8 cellular contexts compared by ENCODE assay signal in the genomic region with DNA sequence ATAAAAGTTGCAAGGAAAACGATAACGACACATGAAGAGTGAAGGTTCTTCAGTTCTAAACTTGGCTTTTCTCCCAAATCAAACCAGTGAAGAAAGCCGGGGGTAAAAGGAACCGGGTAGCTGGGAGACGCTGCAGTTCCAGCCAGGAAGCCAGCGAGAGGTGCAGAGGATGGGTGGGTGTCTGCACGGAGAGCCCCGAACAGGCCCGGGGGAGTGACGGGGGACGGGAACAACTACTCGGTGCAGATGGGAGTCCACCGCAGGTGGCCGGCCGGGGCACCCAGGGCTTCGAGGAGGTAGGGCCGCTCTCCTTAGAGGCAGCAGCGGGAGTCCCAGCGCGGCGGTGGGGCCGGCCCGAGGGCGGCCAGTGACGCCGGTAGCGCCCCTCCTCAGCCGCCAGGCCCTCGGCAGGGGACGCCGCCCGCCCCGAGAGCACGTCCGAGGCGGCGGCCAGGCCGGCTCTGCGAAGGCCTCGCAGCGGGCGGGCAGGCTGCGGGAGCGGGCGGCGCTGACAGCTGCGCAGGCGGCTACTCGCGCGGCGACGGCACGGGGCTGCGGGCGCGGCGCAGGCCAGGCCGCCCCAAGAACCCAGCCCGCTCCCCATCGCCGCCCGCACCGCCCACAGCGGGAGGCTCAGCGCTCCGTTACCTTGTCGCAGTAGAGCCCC. TPM values are rescaled to one million over a fixed set of nuclear protein-coding genes. Genes with fewer than 3 reads are reported as not detected.
DNase-seq lines count a peak whose midpoint lies in the region; ATAC-seq and TF ChIP-seq lines count a peak whose summit lies in the region.

No MANE protein-coding gene starts in this region.

- peaks cover 37% of the 10 kb centered on the region for H3K4me1 ChIP-seq in MM.1S (ENCODE audit: low read length)
- peaks cover 42 to 55% (median 54%) of the 10 kb centered on the region in 4 donors for H3K4me1 ChIP-seq in esophagus muscularis mucosa
- peaks cover 4% of the 10 kb centered on the region for H3K4me1 ChIP-seq in stomach smooth muscle (ENCODE audit: control insufficient read depth, insufficient read depth, low read length)

- peaks cover 26% of the 10 kb centered on the region for H3K36me3 Mint-ChIP-seq in activated CD8-positive, alpha-beta T cell treated with anti-CD3 and anti-CD28 coated beads, Interleukin-2, amount 10 ng/mL, durations not matched to agents 7 days and 5 days (ENCODE audit: low read depth)
- no peaks in the 10 kb centered on the region for H3K36me3 Mint-ChIP-seq in naive B cell

- H3K4me1 Mint-ChIP-seq in activated CD8-positive, alpha-beta T cell treated with anti-CD3 and anti-CD28 coated beads, Interleukin-2, amount 10 ng/mL, durations not matched to agents 7 days and 5 days (ENCODE audit: low read depth): peaks cover 48% of the 10 kb centered on the region
- H3K4me1 Mint-ChIP-seq in naive B cell: peaks cover 30 to 51% (median 41%) of the 10 kb centered on the region in 3 donors

- TF ChIP-seq CTCF in MM.1S (IDR thresholded peaks at IDR 0.05; ENCODE audit: low read length) (no peak), esophagus muscularis mucosa (IDR thresholded peaks at IDR 0.05) (no peak)

- peak; percentile 69 for ATAC-seq in activated CD8-positive, alpha-beta T cell treated with anti-CD3 and anti-CD28 coated beads, Interleukin-2, amount 10 ng/mL, durations not matched to agents 7 days and 5 days
- peak; percentile 65 to 67 for ATAC-seq in naive B cell (ENCODE audit: low read depth in 2 of 2)

- no peak for TF ChIP-seq POLR2A in esophagus muscularis mucosa (IDR thresholded peaks at IDR 0.05; ENCODE audit: low read depth)

- H3K79me2 ChIP-seq in MM.1S (ENCODE audit: low read length): peaks cover 50% of the 10 kb centered on the region

- no peaks in the 10 kb centered on the region for H3K36me3 ChIP-seq in MM.1S (replicated peaks; ENCODE audit: insufficient read depth, low read length)
- no peaks in the 10 kb centered on the region for H3K36me3 ChIP-seq in esophagus muscularis mucosa
- no peaks in the 10 kb centered on the region for H3K36me3 ChIP-seq in stomach smooth muscle (ENCODE audit: control insufficient read depth in 2 of 2, insufficient read depth in 2 of 2, low read length in 2 of 2)

- H3K9me3 ChIP-seq in MM.1S (replicated peaks; ENCODE audit: insufficient read depth, low read length): no peaks in the 10 kb centered on the region
- no peaks in the 10 kb centered on the region for H3K9me3 ChIP-seq in esophagus muscularis mucosa
- H3K9me3 ChIP-seq in stomach smooth muscle (ENCODE audit: control insufficient read depth in 2 of 2, low read length in 2 of 2): no peaks in the 10 kb centered on the region

- no peaks in the 10 kb centered on the region for H3K27me3 Mint-ChIP-seq in activated CD8-positive, alpha-beta T cell treated with anti-CD3 and anti-CD28 coated beads, Interleukin-2, amount 10 ng/mL, durations not matched to agents 7 days and 5 days (ENCODE audit: low read depth)
- H3K27me3 Mint-ChIP-seq in naive B cell: no peaks in the 10 kb centered on the region

- H3K27ac Mint-ChIP-seq in activated CD8-positive, alpha-beta T cell treated with anti-CD3 and anti-CD28 coated beads, Interleukin-2, amount 10 ng/mL, durations not matched to agents 7 days and 5 days: peak overlapping the region; percentile 95
- peak overlapping the region; percentile 84 to 98 (median 97) for H3K27ac Mint-ChIP-seq in naive B cell

- DNase-seq in DMS 273 (lab: John Stamatoyannopoulos, UW; ENCODE audit: unreplicated experiment): peak; percentile 80
- no peak for DNase-seq in DMS 273 treated with DMSO at 0.1 percent for 48 hours (lab: John Stamatoyannopoulos, UW)
- peak; percentile 36 for DNase-seq in HEK293T (ENCODE audit: extremely low spot score)
- peak; percentile 15 for DNase-seq in MM.1S
- DNase-seq in activated CD8-positive, alpha-beta T cell treated with anti-CD3 and anti-CD28 coated beads, Interleukin-2, amount 10 ng/mL, durations not matched to agents 7 days and 5 days: peak; percentile 58
- DNase-seq in esophagus muscularis mucosa (ENCODE audit: extremely low spot score): no peak
- DNase-seq in naive B cell: no peak

- peak overlapping the region; percentile 47 for H2AFZ ChIP-seq in MM.1S (ENCODE audit: low read length)

- no peaks in the 10 kb centered on the region for H3K27me3 ChIP-seq in MM.1S (replicated peaks; ENCODE audit: insufficient read depth, low read length)
- H3K27me3 ChIP-seq in esophagus muscularis mucosa: no peaks in the 10 kb centered on the region
- H3K27me3 ChIP-seq in stomach smooth muscle (ENCODE audit: control insufficient read depth in 1 of 2, insufficient read depth in 2 of 2, low read length in 2 of 2): no peaks in the 10 kb centered on the region

- no peaks in the 10 kb centered on the region for H3K9me2 ChIP-seq in MM.1S (replicated peaks; ENCODE audit: insufficient read depth, low read length)

- H4K20me1 ChIP-seq in MM.1S (ENCODE audit: insufficient read depth, low read length): no peaks in the 10 kb centered on the region

- intact Hi-C loops in esophagus muscularis mucosa (cut with DNase I): loop anchor here (10.0 kb wide), 1 partner anchor 650 kb away; the partner anchor contains the start of gene CPEB2

- H3K4me3 Mint-ChIP-seq in activated CD8-positive, alpha-beta T cell treated with anti-CD3 and anti-CD28 coated beads, Interleukin-2, amount 10 ng/mL, durations not matched to agents 7 days and 5 days: peak overlapping the region; percentile 96
- peak overlapping the region; percentile 96 to 99 (median 98) for H3K4me3 Mint-ChIP-seq in naive B cell

- WGBS in esophagus muscularis mucosa: 0% methylated on average over 12 of the region's 68 CpGs

- peak overlapping the region; percentile 98 for H3K4me2 ChIP-seq in MM.1S (ENCODE audit: low read depth, low read length)

- H3K9me3 Mint-ChIP-seq in activated CD8-positive, alpha-beta T cell treated with anti-CD3 and anti-CD28 coated beads, Interleukin-2, amount 10 ng/mL, durations not matched to agents 7 days and 5 days (ENCODE audit: insufficient read depth): no peaks in the 10 kb centered on the region
- no peaks in the 10 kb centered on the region for H3K9me3 Mint-ChIP-seq in naive B cell

- CTCF ChIA-PET in HEK293T (lab: Yijun Ruan, JAX): interaction anchor here (1.1 kb wide), 1 partner anchor 453 kb away, joined by 3 read pairs; no protein-coding TSS in a partner anchor
- CTCF ChIA-PET in activated CD8-positive, alpha-beta T cell treated with anti-CD3 and anti-CD28 coated beads, Interleukin-2, amount 10 ng/mL, durations not matched to agents 7 days and 5 days (lab: Charles Lee): interaction anchor here (1.0 to 2.5 kb wide), 4 partner anchors 11 to 259 kb away, joined by 3 to 9 read pairs (median 4); partner anchors contain the start of gene FAM200B

- H3K4me3 ChIP-seq in MM.1S (ENCODE audit: low read length) (peak overlapping the region; percentile 86), esophagus muscularis mucosa (peak overlapping the region; percentile 77 to 89 (median 88)), stomach smooth muscle (ENCODE audit: low read length in 2 of 2) (peak overlapping the region; percentile 84 to 86)

- POLR2A ChIA-PET in HEK293T (lab: Yijun Ruan, JAX): interaction anchor here (0.7 to 5.1 kb wide), 5 partner anchors 10 to 184 kb away, joined by 3 to 36 read pairs (median 3); partner anchors contain the start of gene FAM200B
- POLR2A ChIA-PET in activated CD8-positive, alpha-beta T cell treated with anti-CD3 and anti-CD28 coated beads, Interleukin-2, amount 10 ng/mL, durations not matched to agents 7 days and 5 days (lab: Charles Lee): interaction anchor here (0.7 to 1.6 kb wide), 10 partner anchors 12 to 558 kb away, joined by 3 to 13 read pairs (median 4); partner anchors contain the start of gene FAM200B

- H3K27ac ChIP-seq in MM.1S (ENCODE audit: low read length): peak overlapping the region; percentile 68; the same call in 1 of the 2 replicates
- peak overlapping the region; percentile 95 to 99 (median 98) for H3K27ac ChIP-seq in esophagus muscularis mucosa (replicated peaks in 1 of 4)
- peak overlapping the region; percentile 78 for H3K27ac ChIP-seq in stomach smooth muscle (ENCODE audit: low read length)

- no peak for TF ChIP-seq EP300 in esophagus muscularis mucosa (IDR thresholded peaks at IDR 0.05)

- H3K9ac ChIP-seq in MM.1S (ENCODE audit: low read length) (peak overlapping the region; percentile 75), stomach smooth muscle (ENCODE audit: low read length in 2 of 2) (peak overlapping the region; percentile 80 to 87)

- peaks cover 32% of the 10 kb centered on the region for H3F3A ChIP-seq in MM.1S (ENCODE audit: insufficient read depth, low read length)

TF ChIP-seq in HEK293T, 16 proteins besides CTCF, POLR2A, EP300 and RAD21:
- TF ChIP-seq NFRKB (IDR thresholded peaks at IDR 0.05) (no peak), ARNT (IDR thresholded peaks at IDR 0.05) (0 out of 2 replicates have a peak, but pooled peaks have one; percentile 12)

RNA-seq across cellular contexts. Expression of gene FBXL5, which starts 0.5 kb away (rescaled TPM):
- 10 to 100 TPM; 40.9 to 42.0 TPM for total RNA-seq in activated CD8-positive, alpha-beta T cell treated with anti-CD3 and anti-CD28 coated beads, Interleukin-2, amount 10 ng/mL, durations not matched to agents 7 days and 5 days
- 100 to 1,000 TPM in 3 of 4 donors, 10 to 100 TPM in 1; 67.8 to 141 (median 140) TPM for total RNA-seq in esophagus muscularis mucosa
- 100 to 1,000 TPM in 5 of 6 donors, 10 to 100 TPM in 1; 97.0 to 172 (median 108) TPM for polyA plus RNA-seq in naive B cell (ENCODE audit: low read depth in 6 of 6)

RNA-seq across cellular contexts. Expression of gene FAM200B, which starts 26.9 kb away (rescaled TPM):
- total RNA-seq in activated CD8-positive, alpha-beta T cell treated with anti-CD3 and anti-CD28 coated beads, Interleukin-2, amount 10 ng/mL, durations not matched to agents 7 days and 5 days: 10 to 100 TPM; 15.8 to 17.2 TPM
- 10 to 100 TPM; 40.4 to 88.5 (median 71.2) TPM for total RNA-seq in esophagus muscularis mucosa
- 10 to 100 TPM; 60.1 to 84.2 (median 72.1) TPM for polyA plus RNA-seq in naive B cell (ENCODE audit: low read depth in 6 of 6)

RNA-seq across cellular contexts. Expression of gene BST1, which starts 48.2 kb away (rescaled TPM):
- under 1 TPM; 0.60 to 0.71 TPM for total RNA-seq in activated CD8-positive, alpha-beta T cell treated with anti-CD3 and anti-CD28 coated beads, Interleukin-2, amount 10 ng/mL, durations not matched to agents 7 days and 5 days
- 1 to 10 TPM; 2.5 to 6.0 (median 4.3) TPM for total RNA-seq in esophagus muscularis mucosa
- polyA plus RNA-seq in naive B cell (ENCODE audit: low read depth in 6 of 6): 1 to 10 TPM in 1 of 6 donors, under 1 TPM in 5; 0.29 to 2.4 (median 0.46) TPM

Comparison
In these comparisons a context has a peak if more than half of its experiments do, and no peak if none do; other contexts are left out.
1. DNase-seq: peak in DMS 273 (single experiment), HEK293T (single experiment), MM.1S (single experiment) and activated CD8-positive, alpha-beta T cell treated with anti-CD3 and anti-CD28 coated beads, Interleukin-2, amount 10 ng/mL, durations not matched to agents 7 days and 5 days (single experiment); none in DMS 273 treated with DMSO at 0.1 percent for 48 hours (single experiment), esophagus muscularis mucosa (single experiment) and naive B cell (single experiment).
2. Peak in every context shown above with its lines, with median percentiles within 50 percentile points of each other: H3K27ac ChIP-seq and H3K4me3 ChIP-seq.